ENCODE assay signal across 1 cellular context in genomic region chr21:15617968-15618367, GRCh38.
TF ChIP-seq lines count a peak whose summit lies in the region.

No MANE protein-coding gene starts in this region.

TF ChIP-seq in IMR-90, 13 proteins besides CTCF, POLR2A, EP300 and RAD21 (continued from another document):
- TF ChIP-seq ELK1 (IDR thresholded peaks at IDR 0.05; ENCODE audit: borderline replicate concordance, low read depth, low read length) (no peak), CEBPB (IDR thresholded peaks at IDR 0.05; ENCODE audit: low read depth, low read length) (no peak), RCOR1 (IDR thresholded peaks at IDR 0.05; ENCODE audit: insufficient replicate concordance, low read length) (no peak), MAFK (IDR thresholded peaks at IDR 0.05; ENCODE audit: low read depth, low read length) (no peak)
